8 cellular contexts compared by ENCODE assay signal in the genomic region with DNA sequence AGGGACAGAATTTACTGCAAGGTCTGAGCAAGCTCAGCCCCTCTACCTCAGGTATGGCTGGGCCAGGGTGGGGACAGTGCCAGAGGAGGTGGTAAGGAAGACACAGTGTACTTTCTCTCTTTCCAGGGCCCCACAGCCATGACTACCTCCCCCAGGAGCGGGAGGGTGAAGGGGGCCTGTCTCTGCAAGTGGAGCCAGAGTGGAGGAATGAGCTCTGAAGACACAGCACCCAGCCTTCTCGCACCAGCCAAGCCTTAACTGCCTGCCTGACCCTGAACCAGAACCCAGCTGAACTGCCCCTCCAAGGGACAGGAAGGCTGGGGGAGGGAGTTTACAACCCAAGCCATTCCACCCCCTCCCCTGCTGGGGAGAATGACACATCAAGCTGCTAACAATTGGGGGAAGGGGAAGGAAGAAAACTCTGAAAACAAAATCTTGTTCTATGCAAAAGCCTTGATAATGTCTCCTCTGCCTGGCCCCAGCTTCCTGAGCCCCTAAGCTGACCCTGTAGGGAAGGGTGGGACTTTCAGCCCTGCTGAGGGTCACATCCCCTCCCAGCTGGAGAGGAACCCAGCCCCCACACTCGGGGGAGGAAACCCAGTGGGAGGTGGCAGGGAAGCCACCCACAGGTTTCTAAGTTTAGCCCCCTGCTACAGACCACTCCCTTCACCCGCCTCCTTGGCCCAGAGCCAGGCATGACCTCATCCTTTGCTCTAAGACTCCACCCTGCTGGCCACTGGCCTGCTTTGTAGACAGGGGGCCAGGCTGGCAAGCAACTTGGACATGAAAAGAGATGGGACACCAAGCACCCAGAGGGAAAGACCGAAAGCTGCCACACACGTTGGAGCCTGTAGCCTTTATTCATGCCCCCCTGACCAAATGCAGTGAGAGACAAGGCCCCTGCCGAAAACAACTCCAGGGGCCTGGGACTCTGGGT. TPM values are rescaled to one million over a fixed set of nuclear protein-coding genes. Genes with fewer than 3 reads are reported as not detected.
DNase-seq lines count a peak whose midpoint lies in the region; ATAC-seq and TF ChIP-seq lines count a peak whose summit lies in the region.

No MANE protein-coding gene starts in this region.

- H3K36me3 ChIP-seq in SJSA1 (peaks cover 85% of the 10 kb centered on the region), ovary (no peaks in the 10 kb centered on the region), transverse colon (peaks cover 0 to under 1% (median 0%) of the 10 kb centered on the region in 4 donors)

- TF ChIP-seq POLR2A in ovary (IDR thresholded peaks at IDR 0.05): peak; percentile 23
- TF ChIP-seq POLR2A in transverse colon (IDR thresholded peaks at IDR 0.05): peak; percentile 15

- POLR2A ChIA-PET in CD4-positive, alpha-beta T cell (lab: Charles Lee): interaction anchor here (1.2 to 1.4 kb wide), 3 partner anchors 26 to 83 kb away, joined by 3 to 4 read pairs (median 4); partner anchors contain the start of genes CAPZA1, MOV10 and ST7L

- no peak overlapping the region for H3K4me3 Mint-ChIP-seq in CD4-positive, alpha-beta T cell
- H3K4me3 Mint-ChIP-seq in activated naive CD8-positive, alpha-beta T cell treated with anti-CD3 and anti-CD28 coated beads for 36 hours: peak overlapping the region; percentile 39

- H3K4me1 ChIP-seq in SJSA1 (replicated peaks) (peaks cover 61% of the 10 kb centered on the region), ovary (ENCODE audit: insufficient read depth) (peaks cover 23% of the 10 kb centered on the region), transverse colon (peaks cover 59 to 76% (median 66%) of the 10 kb centered on the region in 4 donors)

- H3K9me3 ChIP-seq in CD4-positive, alpha-beta T cell (ENCODE audit: control insufficient read depth, low read length): no peaks in the 10 kb centered on the region
- H3K9me3 ChIP-seq in SJSA1 (replicated peaks): no peaks in the 10 kb centered on the region
- H3K9me3 ChIP-seq in ovary: no peaks in the 10 kb centered on the region
- no peaks in the 10 kb centered on the region for H3K9me3 ChIP-seq in transverse colon

- peak; percentile 43 to 75 (median 58) for DNase-seq in CD4-positive, alpha-beta T cell
- DNase-seq in LHCN-M2 (ENCODE audit: low read depth) (peak; percentile 91), SJSA1 (ENCODE audit: low read depth in 1 of 2, low spot score in 2 of 2) (peak; percentile 99), head of caudate nucleus (peak; percentile 85 to 98 (median 95)), ovary (peak; percentile 99 to 100 (median 100)), transverse colon (peak; percentile 95)
- DNase-seq in activated naive CD8-positive, alpha-beta T cell treated with anti-CD3 and anti-CD28 coated beads for 36 hours: peak; percentile 77

- peaks cover 53% of the 10 kb centered on the region for H3K4me1 Mint-ChIP-seq in CD4-positive, alpha-beta T cell (ENCODE audit: low read depth)
- peaks cover 56% of the 10 kb centered on the region for H3K4me1 Mint-ChIP-seq in activated naive CD8-positive, alpha-beta T cell treated with anti-CD3 and anti-CD28 coated beads for 36 hours

- H3K27ac ChIP-seq in CD4-positive, alpha-beta T cell (ENCODE audit: low read depth, low read length): peak overlapping the region; percentile 34
- peak overlapping the region; percentile 78 for H3K27ac ChIP-seq in SJSA1
- H3K27ac ChIP-seq in ovary: peak overlapping the region; percentile 81 to 89
- H3K27ac ChIP-seq in transverse colon: peak overlapping the region; percentile 99 to 100 (median 99)

- no peaks in the 10 kb centered on the region for H3K27me3 Mint-ChIP-seq in CD4-positive, alpha-beta T cell
- H3K27me3 Mint-ChIP-seq in activated naive CD8-positive, alpha-beta T cell treated with anti-CD3 and anti-CD28 coated beads for 36 hours: no peaks in the 10 kb centered on the region

- WGBS in ovary, 3 donors: 16 to 18% (median 18%) methylated on average over 7 of the region's 7 CpGs
- 20% methylated on average over 7 of the region's 7 CpGs; no CpG with 5 or more reads in 1 of the 2 donors for WGBS in transverse colon (ENCODE audit: low coverage in 1 of 2), 2 donors

- no peak for TF ChIP-seq CTCF in CD4-positive, alpha-beta T cell (IDR thresholded peaks at IDR 0.05)
- peak in 2 of 3 donors; percentile 7 to 55 for TF ChIP-seq CTCF in ovary (IDR thresholded peaks at IDR 0.05)
- peak in 3 of 5 experiments; percentile 10 to 42 (median 36) for TF ChIP-seq CTCF in transverse colon (IDR thresholded peaks at IDR 0.05)

- in situ Hi-C loops in transverse colon (cut with MboI; ENCODE audit: low pct_ligation_motif_present in 1 of 4, low pct_unique_long_range_greater_than_20kb in 1 of 4, low sequenced_read_pairs in 3 of 4): loop anchor here (10.0 to 25.0 kb wide), 3 partner anchors 76 to 362 kb away; partner anchors contain the start of genes CTTNBP2NL (in 4 of the 4) and LRIG2 (in 1 of the 4)

- peak overlapping the region; percentile 34 for H3K27ac Mint-ChIP-seq in CD4-positive, alpha-beta T cell
- H3K27ac Mint-ChIP-seq in activated naive CD8-positive, alpha-beta T cell treated with anti-CD3 and anti-CD28 coated beads for 36 hours: peak overlapping the region; percentile 89

- H3K36me3 Mint-ChIP-seq in CD4-positive, alpha-beta T cell (ENCODE audit: low read depth): peaks cover 48% of the 10 kb centered on the region
- peaks cover 10% of the 10 kb centered on the region for H3K36me3 Mint-ChIP-seq in activated naive CD8-positive, alpha-beta T cell treated with anti-CD3 and anti-CD28 coated beads for 36 hours

- no peak overlapping the region for H3K4me3 ChIP-seq in SJSA1
- no peak overlapping the region for H3K4me3 ChIP-seq in ovary
- H3K4me3 ChIP-seq in transverse colon: no peak overlapping the region

- CTCF ChIA-PET in CD4-positive, alpha-beta T cell (lab: Charles Lee): interaction anchor here (1.2 kb wide), 1 partner anchor 14 kb away, joined by 6 read pairs; the partner anchor contains the start of gene PPM1J

- intact Hi-C loops in CD4-positive, alpha-beta T cell (cut with DNase I, micrococcal nuclease): loop anchor here in 1 of 2 experiments (2.0 kb wide), 1 partner anchor 24 kb away; no protein-coding TSS in a partner anchor
- intact Hi-C loops in head of caudate nucleus (cut with DNase I) (loop anchor here (10.0 kb wide), 1 partner anchor 306 kb away; the partner anchor contains the start of gene CTTNBP2NL), ovary (cut with DNase I) (loop anchor here in 2 of 4 donors (10.0 kb wide), 3 partner anchors 76 to 306 kb away; partner anchors contain the start of genes CTTNBP2NL (in 2 of the 2) and WNT2B (in 1 of the 2)), transverse colon (cut with DNase I; ENCODE audit: low total_unique reads) (no loop called here)

- peak; percentile 7 for TF ChIP-seq EP300 in ovary (IDR thresholded peaks at IDR 0.05)
- no peak for TF ChIP-seq EP300 in transverse colon (IDR thresholded peaks at IDR 0.05; ENCODE audit: low read depth)

- H3K9me3 Mint-ChIP-seq in CD4-positive, alpha-beta T cell: no peaks in the 10 kb centered on the region
- H3K9me3 Mint-ChIP-seq in activated naive CD8-positive, alpha-beta T cell treated with anti-CD3 and anti-CD28 coated beads for 36 hours: no peaks in the 10 kb centered on the region

- no peaks in the 10 kb centered on the region for H3K27me3 ChIP-seq in CD4-positive, alpha-beta T cell (ENCODE audit: control insufficient read depth, insufficient read depth, low read length)
- H3K27me3 ChIP-seq in SJSA1 (replicated peaks) (no peaks in the 10 kb centered on the region), ovary (no peaks in the 10 kb centered on the region), transverse colon (no peaks in the 10 kb centered on the region)

- ATAC-seq in CD4-positive, alpha-beta T cell (ENCODE audit: poor library complexity): peak; percentile 49
- ATAC-seq in GM21423 (IDR thresholded peaks at IDR 0.05; ENCODE audit: unreplicated experiment): peak; percentile 44

RNA-seq across cellular contexts. Expression of gene RHOC, which starts 6.4 kb away (rescaled TPM):
- total RNA-seq in CD4-positive, alpha-beta T cell: 10 to 100 TPM; 11.9 to 12.7 TPM
- 518 and 661 TPM in 2 replicates for total RNA-seq in LHCN-M2 (2014; rRNA removed)
- polyA plus RNA-seq in LHCN-M2 (2012): 1,122 TPM
- total RNA-seq in SJSA1 (2014; rRNA removed; shearing (Covaris generic)): 555 and 570 TPM in 2 replicates
- 10 to 100 TPM; 23.8 to 26.2 TPM for total RNA-seq in activated naive CD8-positive, alpha-beta T cell treated with anti-CD3 and anti-CD28 coated beads for 36 hours
- total RNA-seq in ovary: 100 to 1,000 TPM; 177 to 276 (median 208) TPM
- polyA plus RNA-seq in ovary: 100 to 1,000 TPM; 249 to 308 TPM
- total RNA-seq in transverse colon: 100 to 1,000 TPM; 438 to 737 (median 617) TPM

RNA-seq across cellular contexts. Expression of gene PPM1J, which starts 14.6 kb away (rescaled TPM):
- total RNA-seq in CD4-positive, alpha-beta T cell: under 1 TPM; 0.39 to 0.49 TPM
- 0.32 and 1.1 TPM in 2 replicates for total RNA-seq in LHCN-M2 (2014; rRNA removed)
- polyA plus RNA-seq in LHCN-M2 (2012): 1.2 TPM
- not detected in 2 replicates for total RNA-seq in SJSA1 (2014; rRNA removed; shearing (Covaris generic))
- under 1 TPM; 0.80 to 0.94 TPM for total RNA-seq in activated naive CD8-positive, alpha-beta T cell treated with anti-CD3 and anti-CD28 coated beads for 36 hours
- 1 to 10 TPM; 1.4 to 6.3 (median 2.9) TPM for total RNA-seq in ovary
- polyA plus RNA-seq in ovary: 1 to 10 TPM in 1 of 2 donors, under 1 TPM in 1; 0.78 to 1.3 TPM
- 1 to 10 TPM in 1 of 4 donors, under 1 TPM in 1, not detected in 2; 0.68 to 1.7 TPM for total RNA-seq in transverse colon

RNA-seq across cellular contexts. Expression of gene MOV10, which starts 26.1 kb away (rescaled TPM):
- total RNA-seq in CD4-positive, alpha-beta T cell: 10 to 100 TPM; 80.6 to 89.3 TPM
- 38.5 and 45.1 TPM in 2 replicates for total RNA-seq in LHCN-M2 (2014; rRNA removed)
- polyA plus RNA-seq in LHCN-M2 (2012): 50.5 TPM
- 47.4 and 57.0 TPM in 2 replicates for total RNA-seq in SJSA1 (2014; rRNA removed; shearing (Covaris generic))
- 10 to 100 TPM; 66.1 to 66.4 TPM for total RNA-seq in activated naive CD8-positive, alpha-beta T cell treated with anti-CD3 and anti-CD28 coated beads for 36 hours
- 10 to 100 TPM; 31.7 to 66.3 (median 53.5) TPM for total RNA-seq in ovary
- 10 to 100 TPM; 35.0 to 35.6 TPM for polyA plus RNA-seq in ovary
- 100 to 1,000 TPM in 1 of 4 donors, 10 to 100 TPM in 3; 22.1 to 129 (median 76.9) TPM for total RNA-seq in transverse colon

Comparison
In these comparisons a context has a peak if more than half of its experiments do, and no peak if none do; other contexts are left out.
1. H3K27ac ChIP-seq: peak in every context shown above with its lines; median percentile 99 in transverse colon; 85 in ovary; 78 in SJSA1; 34 in CD4-positive, alpha-beta T cell.
2. RNA of gene RHOC, which starts 6.4 kb away (total RNA-seq): 438 to 737 TPM in transverse colon, 555 to 570 TPM in SJSA1, 518 to 661 TPM in LHCN-M2 and 177 to 276 TPM in ovary; 23.8 to 26.2 TPM in activated naive CD8-positive, alpha-beta T cell treated with anti-CD3 and anti-CD28 coated beads for 36 hours and 11.9 to 12.7 TPM in CD4-positive, alpha-beta T cell; every median in the first group is over 4 times any median in the second.
3. Peak in every context shown above with its lines, with median percentiles within 50 percentile points of each other: DNase-seq.